Comparison of ENCODE assay signal across 19 cellular contexts in the genomic region with DNA sequence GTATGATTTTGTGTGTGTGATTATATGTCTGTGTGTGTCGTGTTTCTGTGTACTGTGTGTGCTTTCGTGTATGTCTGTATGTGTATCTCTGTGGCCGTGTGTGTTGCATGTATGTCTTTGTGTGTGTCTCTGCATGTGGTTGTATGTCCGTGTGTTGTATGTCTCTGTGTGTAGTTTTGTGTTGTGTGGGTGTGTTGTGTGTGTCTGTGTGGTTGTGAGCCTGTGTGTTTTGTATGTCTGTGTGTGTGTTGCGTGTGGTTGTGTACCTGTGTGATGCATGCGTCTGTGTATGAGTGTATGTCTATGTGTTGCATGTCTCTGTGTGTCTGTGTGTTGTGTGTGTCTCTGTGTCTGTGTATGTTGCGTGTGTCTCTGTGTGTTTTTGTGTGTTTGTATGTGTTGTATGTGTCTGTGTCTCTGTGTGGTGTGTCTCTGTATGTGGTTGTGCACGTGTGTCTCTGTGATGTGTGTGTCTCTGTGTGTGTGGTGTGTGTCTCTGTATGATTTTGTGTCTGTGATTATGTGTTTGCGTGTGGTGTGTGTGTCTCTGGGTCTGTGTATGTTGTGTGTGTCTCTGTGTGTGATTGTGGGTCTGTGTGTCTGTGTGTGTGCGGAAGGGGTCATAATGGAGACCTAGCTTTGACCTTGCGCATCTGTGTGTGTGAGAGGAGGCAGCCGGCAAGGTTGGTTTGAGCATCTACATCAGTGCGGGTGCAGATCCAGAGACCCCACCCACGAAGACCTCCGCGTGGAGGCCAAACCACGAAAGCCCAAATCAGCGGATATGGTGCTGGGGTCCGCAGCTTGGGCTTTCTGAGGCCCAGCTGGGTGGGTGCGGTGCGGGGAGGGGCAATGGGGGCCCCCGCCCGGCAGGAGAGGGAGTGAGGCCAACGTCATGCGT.
A peak's percentile ranks its signal among the peaks of the same experiment; 100 is the strongest.
DNase-seq lines count a peak whose midpoint lies in the region; ATAC-seq, FAIRE-seq and TF ChIP-seq lines count a peak whose summit lies in the region.
"Had no signal": no experiment of that assay in that cellular context is flagged by ENCODE, and none has a peak within 500 bp of the region (broad histone marks: within the 10 kb centered on the region; RNA-seq: fewer than 3 reads in every experiment).

No MANE protein-coding gene starts in this region.

- H3K4me2 ChIP-seq in HepG2 (ENCODE audit: low read depth, low read length) = peak overlapping the region; percentile 13
- H3K4me2 ChIP-seq: hepatocyte had no signal

- POLR2A ChIA-PET in activated B cell treated with CpG ODN at 0.5 μM for 24 hours (lab: Charles Lee) = no interaction called here
- POLR2A ChIA-PET in HepG2 (lab: Yijun Ruan, JAX) = interaction anchor here (0.6 kb wide), 1 partner anchor 211 kb away, joined by 3 read pairs; no protein-coding TSS in a partner anchor
- POLR2A ChIA-PET in MCF 10A (lab: Yijun Ruan, JAX) = no interaction called here

- no peaks in the 10 kb centered on the region for H3K9me3 Mint-ChIP-seq in activated B cell treated with CpG ODN at 0.5 μM for 24 hours
- no peaks in the 10 kb centered on the region for H3K9me3 Mint-ChIP-seq in MCF 10A (ENCODE audit: unreplicated experiment)
- H3K9me3 Mint-ChIP-seq: activated naive CD4-positive, alpha-beta T cell treated with anti-CD3 and anti-CD28 coated beads, Interleukin-2, amount 50 U/mL, for 72 hours; activated T-cell treated with anti-CD3 and anti-CD28 coated beads, Interleukin-2, amount 50 U/mL, for 72 hours; central memory CD8-positive, alpha-beta T cell; immature natural killer cell had no signal

- H3K36me3 ChIP-seq in right atrium auricular region (no peaks in the 10 kb centered on the region), HepG2 (replicated peaks in 1 of 2; ENCODE audit: control insufficient read depth in 1 of 2, insufficient read depth in 2 of 2, low read length in 2 of 2) (no peaks in the 10 kb centered on the region), tibial artery (no peaks in the 10 kb centered on the region), prostate gland (no peaks in the 10 kb centered on the region)
- H3K36me3 ChIP-seq: Peyer's patch, upper lobe of right lung had no signal

- H3K4me3 Mint-ChIP-seq in activated B cell treated with CpG ODN at 0.5 μM for 24 hours (no peak overlapping the region), MCF 10A (ENCODE audit: unreplicated experiment) (no peak overlapping the region)
- H3K4me3 Mint-ChIP-seq: activated T-cell treated with anti-CD3 and anti-CD28 coated beads, Interleukin-2, amount 50 U/mL, for 72 hours; central memory CD8-positive, alpha-beta T cell; immature natural killer cell had no signal

- intact Hi-C loops in Right ventricle myocardium inferior (cut with DNase I) = no loop called here
- intact Hi-C loops in activated B cell treated with CpG ODN at 0.5 μM for 24 hours (cut with micrococcal nuclease) = no loop called here
- intact Hi-C loops in HepG2 (cut with micrococcal nuclease; ENCODE audit: unreplicated experiment) = no loop called here
- intact Hi-C loops in tibial artery (cut with DNase I; ENCODE audit: low total_unique reads) = no loop called here
- intact Hi-C loops in MCF 10A (cut with micrococcal nuclease) = no loop called here
- intact Hi-C loops in prostate gland (cut with DNase I) = no loop called here

- BruUV-seq in HepG2 (replicated peaks; lab: Mats Ljungman, UMichigan) (no TSS peak), MCF 10A (replicated peaks; lab: Mats Ljungman, UMichigan) (no TSS peak)

- H4K20me1 ChIP-seq in HepG2 (ENCODE audit: insufficient read depth, low read length) = peaks cover 4% of the 10 kb centered on the region; the same call in 1 of the 2 replicates

- DNase-seq in Right ventricle myocardium inferior (ENCODE audit: missing footprints) (peak; percentile 7), right atrium auricular region (ENCODE audit: low spot score) (no peak), activated B cell treated with CpG ODN at 0.5 μM for 24 hours (peak; percentile 2), HepG2 (ENCODE audit: low spot score) (no peak), tibial artery (peak; percentile 14 to 51), MCF 10A (ENCODE audit: unreplicated experiment) (no peak), prostate gland (ENCODE audit: low spot score) (no peak), SIG-M5 treated with dmso at 0.1 percent for 504 hours (lab: John Stamatoyannopoulos, UW; ENCODE audit: unreplicated experiment) (no peak)
- DNase-seq: C1 segment of cervical spinal cord, immature natural killer cell, NCI-H524 treated with DMSO at 0.1 percent for 48 hours had no signal

- no peak overlapping the region for H2AFZ ChIP-seq in HepG2 (ENCODE audit: low read length)
- H2AFZ ChIP-seq: hepatocyte had no signal

- TF ChIP-seq POLR2A in HepG2 (IDR thresholded peaks at IDR 0.05; ENCODE audit: insufficient read depth in 1 of 2, low read depth in 2 of 2, low read length in 2 of 2) (no peak), prostate gland (IDR thresholded peaks at IDR 0.05) (no peak)

- H3K9me3 ChIP-seq in right atrium auricular region = no peaks in the 10 kb centered on the region
- H3K9me3 ChIP-seq in HepG2 (ENCODE audit: low read length) = no peaks in the 10 kb centered on the region
- H3K9me3 ChIP-seq in tibial artery = no peaks in the 10 kb centered on the region
- H3K9me3 ChIP-seq in prostate gland = no peaks in the 10 kb centered on the region
- H3K9me3 ChIP-seq: Peyer's patch, upper lobe of right lung had no signal

- no peak for ATAC-seq in Right ventricle myocardium inferior
- ATAC-seq in activated B cell treated with CpG ODN at 0.5 μM for 24 hours (ENCODE audit: low read depth) = no peak
- ATAC-seq in HepG2 = no peak
- ATAC-seq: activated naive CD4-positive, alpha-beta T cell treated with anti-CD3 and anti-CD28 coated beads, Interleukin-2, amount 50 U/mL, for 72 hours; activated T-cell treated with anti-CD3 and anti-CD28 coated beads, Interleukin-2, amount 50 U/mL, for 72 hours; upper lobe of right lung had no signal

- H3K27me3 ChIP-seq in right atrium auricular region = no peaks in the 10 kb centered on the region
- H3K27me3 ChIP-seq in HepG2 (ENCODE audit: control insufficient read depth in 1 of 2, insufficient read depth in 2 of 2, low read length in 2 of 2) = peaks cover 5 to 15% of the 10 kb centered on the region in 2 experiments; a peak in 3 of 5 replicates
- H3K27me3 ChIP-seq in tibial artery = no peaks in the 10 kb centered on the region
- no peaks in the 10 kb centered on the region for H3K27me3 ChIP-seq in prostate gland (replicated peaks; ENCODE audit: insufficient read depth)
- H3K27me3 ChIP-seq: dorsolateral prefrontal cortex, hepatocyte, Peyer's patch, upper lobe of right lung had no signal

- CTCF ChIA-PET in activated B cell treated with CpG ODN at 0.5 μM for 24 hours (lab: Charles Lee) (no interaction called here), HepG2 (lab: Yijun Ruan, JAX; ENCODE audit: low intra/inter-chr PET ratio, low total read pairs) (no interaction called here), MCF 10A (lab: Yijun Ruan, JAX) (interaction anchor here (0.6 to 6.4 kb wide), 3 partner anchors 29 to 201 kb away, joined by 3 to 50 read pairs (median 4); no protein-coding TSS in a partner anchor)

- TF ChIP-seq RAD21 in HepG2 (CRISPR knock-in tag; IDR thresholded peaks at IDR 0.05) = no peak

- H3K27ac ChIP-seq in right atrium auricular region (no peak overlapping the region), HepG2 (ENCODE audit: extremely low read length, insufficient read depth, low read length) (no peak overlapping the region), tibial artery (no peak overlapping the region), prostate gland (no peak overlapping the region)
- H3K27ac ChIP-seq: dorsolateral prefrontal cortex, hepatocyte, Peyer's patch, upper lobe of right lung had no signal

- FAIRE-seq in HepG2 (lab: Jason Lieb, UNC) = peak; percentile 91

- no peaks in the 10 kb centered on the region for H3K4me1 Mint-ChIP-seq in activated B cell treated with CpG ODN at 0.5 μM for 24 hours
- peaks cover 11% of the 10 kb centered on the region for H3K4me1 Mint-ChIP-seq in MCF 10A (ENCODE audit: insufficient read depth, unreplicated experiment)
- H3K4me1 Mint-ChIP-seq: central memory CD8-positive, alpha-beta T cell; immature natural killer cell had no signal

- H3K27ac Mint-ChIP-seq in activated B cell treated with CpG ODN at 0.5 μM for 24 hours (no peak overlapping the region), MCF 10A (ENCODE audit: low read depth, unreplicated experiment) (no peak overlapping the region)
- H3K27ac Mint-ChIP-seq: activated naive CD4-positive, alpha-beta T cell treated with anti-CD3 and anti-CD28 coated beads, Interleukin-2, amount 50 U/mL, for 72 hours; activated T-cell treated with anti-CD3 and anti-CD28 coated beads, Interleukin-2, amount 50 U/mL, for 72 hours; immature natural killer cell had no signal

- H3K4me1 ChIP-seq in right atrium auricular region (peaks cover 0 to 25% of the 10 kb centered on the region in 2 donors), HepG2 (ENCODE audit: insufficient read depth, low read length) (peaks cover 39% of the 10 kb centered on the region), tibial artery (peaks cover 0 to 21% (median 18%) of the 10 kb centered on the region in 4 donors), prostate gland (replicated peaks) (peaks cover 8% of the 10 kb centered on the region)

- 80% methylated on average over 20 of the region's 25 CpGs for WGBS in HepG2 (ENCODE audit: low lambda C conversion rate)
- WGBS in prostate gland = 86% methylated on average over 25 of the region's 25 CpGs

- no peak overlapping the region for H3K4me3 ChIP-seq in right atrium auricular region
- no peak overlapping the region for H3K4me3 ChIP-seq in HepG2 (replicated peaks in 1 of 3; ENCODE audit: insufficient read depth in 1 of 3, low read depth in 2 of 3, low read length in 3 of 3)
- H3K4me3 ChIP-seq in tibial artery = no peak overlapping the region
- H3K4me3 ChIP-seq in prostate gland = no peak overlapping the region
- H3K4me3 ChIP-seq: dorsolateral prefrontal cortex, hepatocyte, lung, Peyer's patch, upper lobe of right lung had no signal

- TF ChIP-seq CTCF in right atrium auricular region (IDR thresholded peaks at IDR 0.05) (no peak), activated B cell treated with CpG ODN at 0.5 μM for 24 hours (IDR thresholded peaks at IDR 0.05) (no peak), HepG2 (CRISPR knock-in tag; IDR thresholded peaks at IDR 0.05) (no peak), tibial artery (IDR thresholded peaks at IDR 0.05) (no peak), MCF 10A (IDR thresholded peaks at IDR 0.05; ENCODE audit: unreplicated experiment) (no peak), prostate gland (IDR thresholded peaks at IDR 0.05) (no peak)

- no peaks in the 10 kb centered on the region for H3K36me3 Mint-ChIP-seq in activated B cell treated with CpG ODN at 0.5 μM for 24 hours (ENCODE audit: low read depth)
- no peaks in the 10 kb centered on the region for H3K36me3 Mint-ChIP-seq in MCF 10A (ENCODE audit: insufficient read depth, unreplicated experiment)
- H3K36me3 Mint-ChIP-seq: activated naive CD4-positive, alpha-beta T cell treated with anti-CD3 and anti-CD28 coated beads, Interleukin-2, amount 50 U/mL, for 72 hours; immature natural killer cell had no signal

- no peaks in the 10 kb centered on the region for H3K79me2 ChIP-seq in HepG2 (ENCODE audit: insufficient read depth, low read length)
- H3K79me2 ChIP-seq: hepatocyte had no signal

- H3K9ac ChIP-seq in HepG2 (ENCODE audit: insufficient read depth, low read depth, low read length) = no peak overlapping the region

- TF ChIP-seq EP300 in HepG2 (IDR thresholded peaks at IDR 0.05; ENCODE audit: low read depth in 2 of 2, low read length in 2 of 2) (no peak), HepG2 (CRISPR knock-in tag; IDR thresholded peaks at IDR 0.05; ENCODE audit: borderline replicate concordance) (no peak)

- H3K27me3 Mint-ChIP-seq in activated B cell treated with CpG ODN at 0.5 μM for 24 hours = peaks cover 7% of the 10 kb centered on the region
- no peaks in the 10 kb centered on the region for H3K27me3 Mint-ChIP-seq in MCF 10A (ENCODE audit: insufficient read depth, unreplicated experiment)
- H3K27me3 Mint-ChIP-seq: central memory CD8-positive, alpha-beta T cell had no signal

- in situ Hi-C loops in HepG2 (cut with HindIII; ENCODE audit: extremely low pct_ligation_motif_present, low pct_unique_long_range_greater_than_20kb) = no loop called here

Comparison
In these comparisons a context has a peak if more than half of its experiments do, and no peak if none do; other contexts are left out.
1. DNase-seq: peak in Right ventricle myocardium inferior (single experiment), activated B cell treated with CpG ODN at 0.5 μM for 24 hours (single experiment) and tibial artery (2 of 2); none in right atrium auricular region (single experiment), HepG2 (single experiment), MCF 10A (single experiment), prostate gland (single experiment) and SIG-M5 treated with dmso at 0.1 percent for 504 hours (single experiment).